ENCODE assay signal across 25 cellular contexts in the genomic region with DNA sequence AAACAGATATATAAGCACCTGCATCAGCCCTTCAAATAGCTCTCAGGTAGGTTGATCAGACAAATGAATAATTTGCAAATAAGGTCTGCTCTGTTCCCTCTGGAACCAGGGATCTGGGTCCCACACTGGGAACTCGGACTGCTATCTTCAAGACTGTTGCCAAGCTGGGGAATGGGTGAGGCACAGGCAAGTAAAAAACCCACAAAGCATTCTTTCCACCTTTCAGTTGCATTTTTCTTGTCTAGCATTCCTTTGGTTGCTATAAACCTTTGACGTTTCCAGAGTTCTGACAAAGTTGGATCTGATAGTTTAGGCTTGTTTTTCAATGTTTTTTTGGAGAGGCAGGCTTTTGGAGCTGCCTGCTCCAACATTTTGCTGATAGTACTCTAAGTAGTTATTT.
"Had no signal": no experiment of that assay in that cellular context is flagged by ENCODE, and none has a peak within 500 bp of the region (broad histone marks: within the 10 kb centered on the region; RNA-seq: fewer than 3 reads in every experiment).

No MANE protein-coding gene starts in this region.

- H3K27me3 Mint-ChIP-seq: dendritic cell treated with granulocyte-macrophage colony-stimulating factor and Interleukin-4, amounts not matched to agents 40 ng/mL and 50 ng/mL, for 4 days; effector memory CD8-positive, alpha-beta T cell; naive thymus-derived CD4-positive, alpha-beta T cell; stimulated activated naive B cell treated with anti-CD40 and anti-IgM and Interleukin-4, amounts not matched to agents 10 μg/mL and 1 μg/mL and 100 μg/mL, for 72 hours; stimulated activated naive CD8-positive, alpha-beta T cell treated with anti-CD3 and anti-CD28 coated beads, Interleukin-15, amount 100 ng/mL, for 72 hours had no signal

- H3K9me3 ChIP-seq: esophagus muscularis mucosa, gastroesophageal sphincter, psoas muscle, right lobe of liver, spleen, thoracic aorta, transverse colon had no signal

- H3K27ac ChIP-seq: epithelial cell of prostate, esophagus muscularis mucosa, gastroesophageal sphincter, psoas muscle, right lobe of liver, spleen, thoracic aorta had no signal

- H3K27me3 ChIP-seq: esophagus muscularis mucosa, gastroesophageal sphincter, right lobe of liver, spleen, transverse colon had no signal

- ATAC-seq: effector memory CD8-positive, alpha-beta T cell; gastroesophageal sphincter; left cardiac atrium; left ventricle myocardium superior; naive thymus-derived CD4-positive, alpha-beta T cell; psoas muscle; right lobe of liver; stimulated activated naive B cell treated with anti-CD40 and anti-IgM and Interleukin-4, amounts not matched to agents 10 μg/mL and 1 μg/mL and 100 μg/mL, for 72 hours; stimulated activated naive CD8-positive, alpha-beta T cell treated with anti-CD3 and anti-CD28 coated beads, Interleukin-15, amount 100 ng/mL, for 72 hours had no signal

- H3K27ac Mint-ChIP-seq: dendritic cell treated with granulocyte-macrophage colony-stimulating factor and Interleukin-4, amounts not matched to agents 40 ng/mL and 50 ng/mL, for 4 days; naive thymus-derived CD4-positive, alpha-beta T cell; nephron progenitor cell; stimulated activated naive B cell treated with anti-CD40 and anti-IgM and Interleukin-4, amounts not matched to agents 10 μg/mL and 1 μg/mL and 100 μg/mL, for 72 hours; stimulated activated naive CD8-positive, alpha-beta T cell treated with anti-CD3 and anti-CD28 coated beads, Interleukin-15, amount 100 ng/mL, for 72 hours had no signal

- H3K36me3 ChIP-seq: right lobe of liver, transverse colon had no signal

- H3K4me3 ChIP-seq: esophagus muscularis mucosa, gastroesophageal sphincter, lung, psoas muscle, right lobe of liver, spleen, thoracic aorta, transverse colon had no signal

- H3K4me3 Mint-ChIP-seq: dendritic cell treated with granulocyte-macrophage colony-stimulating factor and Interleukin-4, amounts not matched to agents 40 ng/mL and 50 ng/mL, for 4 days; effector memory CD8-positive, alpha-beta T cell; naive thymus-derived CD4-positive, alpha-beta T cell; nephron progenitor cell; stimulated activated naive B cell treated with anti-CD40 and anti-IgM and Interleukin-4, amounts not matched to agents 10 μg/mL and 1 μg/mL and 100 μg/mL, for 72 hours; stimulated activated naive CD8-positive, alpha-beta T cell treated with anti-CD3 and anti-CD28 coated beads, Interleukin-15, amount 100 ng/mL, for 72 hours had no signal

- H3K9me3 Mint-ChIP-seq: dendritic cell treated with granulocyte-macrophage colony-stimulating factor and Interleukin-4, amounts not matched to agents 40 ng/mL and 50 ng/mL, for 4 days; effector memory CD8-positive, alpha-beta T cell; naive thymus-derived CD4-positive, alpha-beta T cell; nephron progenitor cell; stimulated activated naive B cell treated with anti-CD40 and anti-IgM and Interleukin-4, amounts not matched to agents 10 μg/mL and 1 μg/mL and 100 μg/mL, for 72 hours; stimulated activated naive CD8-positive, alpha-beta T cell treated with anti-CD3 and anti-CD28 coated beads, Interleukin-15, amount 100 ng/mL, for 72 hours had no signal

- DNase-seq: effector memory CD8-positive, alpha-beta T cell; foreskin fibroblast; glutamatergic neuron; kidney; left cardiac atrium; left ventricle myocardium superior; mesenchymal stem cell; naive thymus-derived CD4-positive, alpha-beta T cell; nephron progenitor cell; psoas muscle; retina; right lobe of liver; spleen; stimulated activated CD4-positive, alpha-beta T cell treated with anti-CD3 and anti-CD28 coated beads, Interleukin-15, amount 100 ng/mL, for 24 hours; stimulated activated CD4-positive, alpha-beta T cell treated with anti-CD3 and anti-CD28 coated beads, Interleukin-1b, Interleukin-23, amount 100 ng/mL, for 48 hours; stimulated activated CD4-positive, alpha-beta T cell treated with anti-CD3 and anti-CD28 coated beads, Interleukin-4, amount 100 ng/mL, for 4 hours; stimulated activated naive B cell treated with anti-CD40 and anti-IgM and Interleukin-4, amounts not matched to agents 10 μg/mL and 1 μg/mL and 100 μg/mL, for 72 hours; stimulated activated naive CD8-positive, alpha-beta T cell treated with anti-CD3 and anti-CD28 coated beads, Interleukin-15, amount 100 ng/mL, for 72 hours; transverse colon had no signal

- H3K4me1 ChIP-seq: right lobe of liver, spleen had no signal
